In the genomic region with DNA sequence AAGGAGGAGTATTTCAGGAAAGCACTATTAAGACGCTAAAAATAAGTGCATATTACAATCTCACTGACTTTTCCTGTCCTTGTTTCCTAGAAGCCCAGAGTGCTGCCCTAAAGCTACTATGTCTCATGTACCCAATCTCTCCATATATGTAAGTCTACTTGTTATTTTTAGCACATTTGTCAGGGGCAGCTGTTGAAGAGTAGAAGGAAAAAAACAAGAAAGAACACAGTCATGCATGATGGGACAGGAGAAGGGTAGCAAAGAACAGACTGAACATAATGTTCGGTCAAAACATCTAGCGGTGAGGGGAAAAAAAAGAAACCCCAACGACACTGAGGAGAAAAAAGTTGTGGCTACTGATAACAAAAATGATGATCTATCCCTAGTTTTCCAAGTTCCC, we compare ENCODE assay signal across 17 cellular contexts. TPM values are rescaled to one million over a fixed set of nuclear protein-coding genes. Genes with fewer than 3 reads are reported as not detected.
DNase-seq lines count a peak whose midpoint lies in the region; ATAC-seq and TF ChIP-seq lines count a peak whose summit lies in the region.
"Had no signal": no experiment of that assay in that cellular context is flagged by ENCODE, and none has a peak within 500 bp of the region (broad histone marks: within the 10 kb centered on the region; RNA-seq: fewer than 3 reads in every experiment).

No MANE protein-coding gene starts in this region.

- H3K36me3 Mint-ChIP-seq in type B pancreatic cell = peaks cover 75% of the 10 kb centered on the region

- H3K36me3 ChIP-seq in cardiac muscle cell = peaks cover 49% of the 10 kb centered on the region
- H3K36me3 ChIP-seq in suprapubic skin = peaks cover 76% of the 10 kb centered on the region

- peak overlapping the region; percentile 7 for H3K27ac Mint-ChIP-seq in type B pancreatic cell
- H3K27ac Mint-ChIP-seq: CD4-positive, alpha-beta T cell; H9; IgD-negative memory B cell had no signal

- TF ChIP-seq CTCF in cardiac muscle cell (IDR thresholded peaks at IDR 0.05; ENCODE audit: low read depth, low read length) (no peak), type B pancreatic cell (conservative IDR thresholded peaks at IDR 0.05) (no peak), suprapubic skin (IDR thresholded peaks at IDR 0.05) (no peak)

- WGBS in suprapubic skin = 65% methylated on average over 4 of the region's 4 CpGs

- peak; percentile 77 for DNase-seq in LHCN-M2 (ENCODE audit: low read depth)
- DNase-seq in cardiac muscle cell (ENCODE audit: low read depth in 1 of 2, low spot score in 1 of 2) = peak in 1 of 2 donors; percentile 46
- peak; percentile 82 for DNase-seq in myocyte (ENCODE audit: low read depth)
- no peak for DNase-seq in type B pancreatic cell (ENCODE audit: extremely low spot score, unreplicated experiment)
- DNase-seq in NCI-H1694 treated with DMSO at 0.1 percent for 48 hours (lab: John Stamatoyannopoulos, UW) = no peak
- no peak for DNase-seq in sciatic nerve (ENCODE audit: low spot score)
- DNase-seq in suprapubic skin (ENCODE audit: low spot score in 2 of 2) = no peak
- DNase-seq: ACHN; AML-193; CD4-positive, alpha-beta T cell; H9; Kasumi-1; NCI-H1930; NCI-H526 treated with DMSO at 0.1 percent for 48 hours; RPMI8226; SJCRH30 had no signal

- no peak for TF ChIP-seq EP300 in suprapubic skin (IDR thresholded peaks at IDR 0.05)

- intact Hi-C loops in sciatic nerve (cut with DNase I) = no loop called here

- no peaks in the 10 kb centered on the region for H3K27me3 Mint-ChIP-seq in type B pancreatic cell

- no peaks in the 10 kb centered on the region for H3K27me3 ChIP-seq in cardiac muscle cell
- H3K27me3 ChIP-seq in suprapubic skin = no peaks in the 10 kb centered on the region
- H3K27me3 ChIP-seq: SJCRH30 had no signal

- no peak for ATAC-seq in sciatic nerve

- TF ChIP-seq POLR2A in suprapubic skin (IDR thresholded peaks at IDR 0.05) = no peak

- H3K27ac ChIP-seq in cardiac muscle cell (peak overlapping the region; percentile 90), suprapubic skin (no peak overlapping the region)
- H3K27ac ChIP-seq: SJCRH30 had no signal

- H3K9me3 Mint-ChIP-seq in type B pancreatic cell = no peaks in the 10 kb centered on the region
- H3K9me3 Mint-ChIP-seq: CD4-positive, alpha-beta T cell; H9; IgD-negative memory B cell had no signal

- no peaks in the 10 kb centered on the region for H3K4me1 Mint-ChIP-seq in type B pancreatic cell (ENCODE audit: unreplicated experiment)
- H3K4me1 Mint-ChIP-seq: H9 had no signal

- H3K4me3 Mint-ChIP-seq in type B pancreatic cell = no peak overlapping the region
- H3K4me3 Mint-ChIP-seq: CD4-positive, alpha-beta T cell; H9; IgD-negative memory B cell had no signal

- H3K4me3 ChIP-seq in cardiac muscle cell = no peak overlapping the region
- H3K4me3 ChIP-seq in suprapubic skin = no peak overlapping the region
- H3K4me3 ChIP-seq: SJCRH30 had no signal

- H3K4me1 ChIP-seq in cardiac muscle cell (ENCODE audit: low read depth) (peaks cover 13% of the 10 kb centered on the region), suprapubic skin (peaks cover 15% of the 10 kb centered on the region)
- H3K4me1 ChIP-seq: SJCRH30 had no signal

- H3K9me3 ChIP-seq in cardiac muscle cell (ENCODE audit: low read depth) (no peaks in the 10 kb centered on the region), suprapubic skin (no peaks in the 10 kb centered on the region)
- H3K9me3 ChIP-seq: SJCRH30 had no signal

RNA-seq across cellular contexts. Expression of gene YBX3, which starts 14.3 kb away (rescaled TPM):
- total RNA-seq in LHCN-M2 (2014; rRNA removed) (137 and 159 TPM in 2 replicates), cardiac muscle cell (142 and 173 TPM in 2 replicates), myocyte (202 and 228 TPM in 2 replicates), type B pancreatic cell (ENCODE audit: low replicate concordance) (196 and 635 TPM in 2 replicates), sciatic nerve (371 TPM), suprapubic skin (100 to 1,000 TPM; 610 to 832 (median 677) TPM)
- 151 TPM for polyA plus RNA-seq in LHCN-M2 (2012)
- 212 and 278 TPM in 2 replicates for polyA plus RNA-seq in cardiac muscle cell
- 280 TPM for polyA plus RNA-seq in myocyte (2012)

RNA-seq across cellular contexts. Expression of gene STYK1, which starts 35.0 kb away (rescaled TPM):
- total RNA-seq in LHCN-M2 (2014; rRNA removed) (1.7 and 2.1 TPM in 2 replicates), cardiac muscle cell (0.21 and 0.74 TPM in 2 replicates), myocyte (3.7 and 3.8 TPM in 2 replicates), type B pancreatic cell (ENCODE audit: low replicate concordance) (0.68 and 8.9 TPM in 2 replicates), sciatic nerve (0.85 TPM), suprapubic skin (1 to 10 TPM; 1.0 to 2.3 (median 1.2) TPM)
- 2.6 TPM for polyA plus RNA-seq in LHCN-M2 (2012)
- polyA plus RNA-seq in cardiac muscle cell = 0.65 and 2.3 TPM in 2 replicates
- 2.1 TPM for polyA plus RNA-seq in myocyte (2012)
- total RNA-seq: CD4-positive, alpha-beta T cell; SJCRH30 had no signal
- polyA plus RNA-seq: IgD-negative memory B cell had no signal

Comparison
In these comparisons a context has a peak if more than half of its experiments do, and no peak if none do; other contexts are left out.
1. DNase-seq: peak in LHCN-M2 (single experiment) and myocyte (single experiment); none in type B pancreatic cell (single experiment), NCI-H1694 treated with DMSO at 0.1 percent for 48 hours (single experiment), sciatic nerve (single experiment) and suprapubic skin (0 of 2).